In genomic region chr1:71565831-71566230, GRCh38 we compare ENCODE assay signal across 6 cellular contexts.
"Had no signal": no experiment of that assay in that cellular context is flagged by ENCODE, and none has a peak within 500 bp of the region (broad histone marks: within the 10 kb centered on the region; RNA-seq: fewer than 3 reads in every experiment).

No MANE protein-coding gene starts in this region.

- DNase-seq: H9, KG1 had no signal

- H2AFZ ChIP-seq: GM23338 had no signal

- H3K4me3 ChIP-seq: GM23338, K562 had no signal

- ATAC-seq: GM23338, HepG2, K562 had no signal

- H3K27ac ChIP-seq: HL-60 had no signal

- H3K4me2 ChIP-seq: GM23338 had no signal
